1 cellular context compared by ENCODE assay signal in genomic region chr3:150419959-150420358, GRCh38.
A peak's percentile ranks its signal among the peaks of the same experiment; 100 is the strongest.
TF ChIP-seq lines count a peak whose summit lies in the region.

No MANE protein-coding gene starts in this region.

TF ChIP-seq in HEK293, 187 proteins besides CTCF, POLR2A, EP300 and RAD21 (continued from another document):
- TF ChIP-seq PRDM6 (tag by site-specific recombination; IDR thresholded peaks at IDR 0.05) (peak; percentile 54; the same call in 1 of the 2 replicates), MYNN (tag by site-specific recombination; IDR thresholded peaks at IDR 0.05; ENCODE audit: borderline replicate concordance) (peak; percentile 79)
TF ChIP-seq in HEK293: peak in this region for 2.
